ENCODE assay signal across 1 cellular context in genomic region chr20:50594231-50594590, GRCh38.
TF ChIP-seq lines count a peak whose summit lies in the region.

No MANE protein-coding gene starts in this region.

TF ChIP-seq in HepG2, 621 proteins besides CTCF, POLR2A, EP300 and RAD21 (continued from another document):
- TF ChIP-seq ARID2 (CRISPR knock-in tag; IDR thresholded peaks at IDR 0.05; ENCODE audit: borderline replicate concordance): no peak
- TF ChIP-seq NCOA1 (CRISPR knock-in tag; IDR thresholded peaks at IDR 0.05): no peak
